25 cellular contexts compared by ENCODE assay signal in genomic region chr10:59847888-59848287, GRCh38.
"Had no signal": no experiment of that assay in that cellular context is flagged by ENCODE, and none has a peak within 500 bp of the region (broad histone marks: within the 10 kb centered on the region; RNA-seq: fewer than 3 reads in every experiment).

No MANE protein-coding gene starts in this region.

- FAIRE-seq: bronchial epithelial cell had no signal

- ATAC-seq: left lung; naive thymus-derived CD8-positive, alpha-beta T cell; stimulated activated naive B cell treated with anti-CD40 and anti-IgM and Interleukin-4, amounts not matched to agents 10 μg/mL and 1 μg/mL and 100 μg/mL, for 72 hours; T-helper 17 cell had no signal

- H3K4me3 ChIP-seq: coronary artery, left lung, ovary, prostate gland, thoracic aorta, upper lobe of left lung had no signal

- H3K36me3 ChIP-seq: neutrophil, ovary, prostate gland had no signal

- H3K27ac Mint-ChIP-seq: activated naive CD4-positive, alpha-beta T cell treated with anti-CD3 and anti-CD28 coated beads, Interleukin-2, amount 10 ng/mL, durations not matched to agents 7 days and 5 days; mesothelial cell of epicardium; stimulated activated naive B cell treated with anti-CD40 and anti-IgM and Interleukin-4, amounts not matched to agents 10 μg/mL and 1 μg/mL and 100 μg/mL, for 72 hours had no signal

- H3K9me3 Mint-ChIP-seq: activated naive CD4-positive, alpha-beta T cell treated with anti-CD3 and anti-CD28 coated beads, Interleukin-2, amount 10 ng/mL, durations not matched to agents 7 days and 5 days; mesothelial cell of epicardium; naive thymus-derived CD8-positive, alpha-beta T cell; stimulated activated naive B cell treated with anti-CD40 and anti-IgM and Interleukin-4, amounts not matched to agents 10 μg/mL and 1 μg/mL and 100 μg/mL, for 72 hours had no signal

- H3K9me3 ChIP-seq: left lung, neutrophil, ovary, prostate gland, thoracic aorta, upper lobe of left lung had no signal

- DNase-seq: activated CD4-positive, alpha-beta T cell treated with anti-CD3 and anti-CD28 coated beads for 4 hours; activated CD4-positive, alpha-beta T cell treated with anti-CD3 and anti-CD28 coated beads, Interleukin-2, amount 50 U/mL, for 48 hours; activated CD4-positive, CD25-positive, alpha-beta regulatory T cell; activated CD8-positive, alpha-beta memory T cell treated with anti-CD3 and anti-CD28 coated beads, Interleukin-2, amount 50 U/mL, for 48 hours; activated effector memory CD4-positive, alpha-beta T cell treated with Interleukin-2 at 50 U/mL for 16 hours; activated naive CD4-positive, alpha-beta T cell treated with anti-CD3 and anti-CD28 coated beads, Interleukin-2, amount 10 ng/mL, durations not matched to agents 7 days and 5 days; activated T-cell treated with anti-CD3 and anti-CD28 coated beads, Interleukin-2, amount 50 U/mL, for 48 hours; amygdala; cerebellar nuclear complex; foreskin melanocyte; hypothalamus; left lung; naive thymus-derived CD8-positive, alpha-beta T cell; ovary; stimulated activated CD4-positive, alpha-beta T cell treated with anti-CD3 and anti-CD28 coated beads, Interleukin-2, amount 100 ng/mL, for 48 hours; stimulated activated CD8-positive, alpha-beta memory T cell treated with anti-CD3 and anti-CD28 coated beads, Interleukin-4, amount 100 ng/mL, for 48 hours; stimulated activated naive B cell treated with anti-CD40 and anti-IgM and Interleukin-4, amounts not matched to agents 10 μg/mL and 1 μg/mL and 100 μg/mL, for 72 hours; T-helper 17 cell; upper lobe of left lung had no signal

- H3K4me1 ChIP-seq: prostate gland had no signal

- H3K4me3 Mint-ChIP-seq: activated naive CD4-positive, alpha-beta T cell treated with anti-CD3 and anti-CD28 coated beads, Interleukin-2, amount 10 ng/mL, durations not matched to agents 7 days and 5 days; mesothelial cell of epicardium; naive thymus-derived CD8-positive, alpha-beta T cell; stimulated activated naive B cell treated with anti-CD40 and anti-IgM and Interleukin-4, amounts not matched to agents 10 μg/mL and 1 μg/mL and 100 μg/mL, for 72 hours; T-helper 17 cell had no signal

- H3K27me3 ChIP-seq: left lung, neutrophil, ovary, upper lobe of left lung had no signal

- H3K27me3 Mint-ChIP-seq: activated naive CD4-positive, alpha-beta T cell treated with anti-CD3 and anti-CD28 coated beads, Interleukin-2, amount 10 ng/mL, durations not matched to agents 7 days and 5 days; naive thymus-derived CD8-positive, alpha-beta T cell; stimulated activated naive B cell treated with anti-CD40 and anti-IgM and Interleukin-4, amounts not matched to agents 10 μg/mL and 1 μg/mL and 100 μg/mL, for 72 hours; T-helper 17 cell had no signal

- H3K27ac ChIP-seq: coronary artery, left lung, neutrophil, ovary, prostate gland, thoracic aorta, upper lobe of left lung had no signal
